Comparison of ENCODE assay signal across 19 cellular contexts in genomic region chr15:60875681-60876080, GRCh38.
DNase-seq lines count a peak whose midpoint lies in the region; ATAC-seq, FAIRE-seq and TF ChIP-seq lines count a peak whose summit lies in the region.
"Had no signal": no experiment of that assay in that cellular context is flagged by ENCODE, and none has a peak within 500 bp of the region (broad histone marks: within the 10 kb centered on the region; RNA-seq: fewer than 3 reads in every experiment).

No MANE protein-coding gene starts in this region.

- H3K56ac ChIP-seq in mesendoderm (ENCODE audit: low read length) = no peak overlapping the region

- H3K4me1 ChIP-seq in NT2/D1 (ENCODE audit: insufficient read depth, insufficient read length) (no peaks in the 10 kb centered on the region), endodermal cell (ENCODE audit: control insufficient read depth, insufficient read depth, low read length) (peaks cover 2% of the 10 kb centered on the region), mesendoderm (ENCODE audit: control insufficient read depth, low read depth, low read length) (no peaks in the 10 kb centered on the region), HepG2 (ENCODE audit: insufficient read depth, low read length) (no peaks in the 10 kb centered on the region)
- H3K4me1 ChIP-seq: A549, Caco-2 had no signal

- no peak overlapping the region for H3K9ac ChIP-seq in NT2/D1 (ENCODE audit: insufficient read length, low read depth)
- no peak overlapping the region for H3K9ac ChIP-seq in endodermal cell (ENCODE audit: extremely low read depth, low read length, poor library complexity, severe bottlenecking)
- H3K9ac ChIP-seq in mesendoderm (ENCODE audit: low read length) = no peak overlapping the region
- H3K9ac ChIP-seq in HepG2 (ENCODE audit: insufficient read depth, low read depth, low read length) = no peak overlapping the region

- BruUV-seq in HepG2 (replicated peaks; lab: Mats Ljungman, UMichigan) = no TSS peak

- DNase-seq in ELF-1 (ENCODE audit: low read depth, low spot score) (peak; percentile 27), NT2/D1 (ENCODE audit: low read depth, low spot score) (peak; percentile 35), endodermal cell (no peak), mesendoderm (no peak), HepG2 (ENCODE audit: low spot score) (no peak), nephron progenitor cell (no peak), DMS53 treated with DMSO at 0.1 percent for 48 hours (lab: John Stamatoyannopoulos, UW; ENCODE audit: unreplicated experiment) (no peak)
- DNase-seq: AML-193; Caco-2; CD4-positive, alpha-beta T cell; DMS153; DMS79 treated with DMSO at 0.1 percent for 48 hours had no signal

- no peaks in the 10 kb centered on the region for H4K20me1 ChIP-seq in HepG2 (ENCODE audit: insufficient read depth, low read length)

- H3K79me2 ChIP-seq in mesendoderm (ENCODE audit: control insufficient read depth, insufficient read depth, low read length) (no peaks in the 10 kb centered on the region), HepG2 (ENCODE audit: insufficient read depth, low read length) (no peaks in the 10 kb centered on the region)

- POLR2A ChIA-PET in HepG2 (lab: Yijun Ruan, JAX) = no interaction called here

- no peaks in the 10 kb centered on the region for H3K36me3 ChIP-seq in NT2/D1 (ENCODE audit: insufficient read depth, insufficient read length, low read length)
- H3K36me3 ChIP-seq in endodermal cell (ENCODE audit: control insufficient read depth, insufficient read depth, low read length) = no peaks in the 10 kb centered on the region
- no peaks in the 10 kb centered on the region for H3K36me3 ChIP-seq in mesendoderm (ENCODE audit: control insufficient read depth, insufficient read depth, low read length)
- no peaks in the 10 kb centered on the region for H3K36me3 ChIP-seq in HepG2 (replicated peaks in 1 of 2; ENCODE audit: control insufficient read depth in 1 of 2, insufficient read depth in 2 of 2, low read length in 2 of 2)

- H2BK5ac ChIP-seq in mesendoderm (ENCODE audit: low read length) = no peak overlapping the region

- H2AK5ac ChIP-seq in mesendoderm (ENCODE audit: low read length) = no peak overlapping the region

- no peak overlapping the region for H2BK15ac ChIP-seq in mesendoderm (replicated peaks; ENCODE audit: low read depth)

- TF ChIP-seq RAD21 in HepG2 (CRISPR knock-in tag; IDR thresholded peaks at IDR 0.05) = no peak

- H3K36me3 Mint-ChIP-seq in endodermal cell (ENCODE audit: low read depth) (no peaks in the 10 kb centered on the region), nephron progenitor cell (ENCODE audit: low read depth) (no peaks in the 10 kb centered on the region)

- H3K4me1 Mint-ChIP-seq in endodermal cell (peaks cover 23% of the 10 kb centered on the region), nephron progenitor cell (peaks cover 16% of the 10 kb centered on the region)

- intact Hi-C loops in HepG2 (cut with micrococcal nuclease; ENCODE audit: unreplicated experiment) = no loop called here

- no peak for TF ChIP-seq CTCF in endodermal cell (conservative IDR thresholded peaks at IDR 0.05)
- no peak for TF ChIP-seq CTCF in HepG2 (CRISPR knock-in tag; IDR thresholded peaks at IDR 0.05)
- TF ChIP-seq CTCF in nephron progenitor cell (IDR thresholded peaks at IDR 0.05) = no peak

- no peak overlapping the region for H3K27ac ChIP-seq in endodermal cell (ENCODE audit: low read depth, low read length)
- no peak overlapping the region for H3K27ac ChIP-seq in mesendoderm (ENCODE audit: low read depth, low read length)
- H3K27ac ChIP-seq in HepG2 (ENCODE audit: extremely low read length, insufficient read depth, low read length) = no peak overlapping the region
- H3K27ac ChIP-seq: 22Rv1, A549, C4-2B had no signal

- H3K79me1 ChIP-seq in mesendoderm (ENCODE audit: low read length) = no peaks in the 10 kb centered on the region

- H3K27ac Mint-ChIP-seq in endodermal cell (peak overlapping the region; percentile 58), nephron progenitor cell (no peak overlapping the region)
- H3K27ac Mint-ChIP-seq: CD4-positive, alpha-beta T cell had no signal

- H3K4me2 ChIP-seq in mesendoderm (ENCODE audit: low read length) (no peak overlapping the region), HepG2 (ENCODE audit: low read depth, low read length) (no peak overlapping the region)
- H3K4me2 ChIP-seq: A549 had no signal

- WGBS in endodermal cell (ENCODE audit: insufficient coverage in 1 of 2, insufficient read length in 1 of 2), 2 experiments = 59 to 60% methylated on average over 4 of the region's 4 CpGs
- WGBS in mesendoderm (ENCODE audit: extremely low coverage, insufficient coverage, low lambda C conversion rate) = no CpG with 5 or more reads among the region's 4 CpGs
- 42% methylated on average over 3 of the region's 4 CpGs for WGBS in HepG2 (ENCODE audit: low lambda C conversion rate)

- TF ChIP-seq EP300 in HepG2 (IDR thresholded peaks at IDR 0.05; ENCODE audit: low read depth in 2 of 2, low read length in 2 of 2) = no peak
- TF ChIP-seq EP300 in HepG2 (CRISPR knock-in tag; IDR thresholded peaks at IDR 0.05; ENCODE audit: borderline replicate concordance) = no peak

- H3K4ac ChIP-seq in mesendoderm (ENCODE audit: low read depth, low read length) = peak overlapping the region; percentile 16

- FAIRE-seq in HepG2 (lab: Jason Lieb, UNC) = no peak
- FAIRE-seq: A549, GM12878, H54, HTR-8/SVneo had no signal

- H3K9me3 Mint-ChIP-seq in endodermal cell = no peaks in the 10 kb centered on the region
- no peaks in the 10 kb centered on the region for H3K9me3 Mint-ChIP-seq in nephron progenitor cell
- H3K9me3 Mint-ChIP-seq: CD4-positive, alpha-beta T cell had no signal

- no peak overlapping the region for H3K18ac ChIP-seq in mesendoderm (ENCODE audit: low read length)

- no peak overlapping the region for H3K23ac ChIP-seq in mesendoderm (ENCODE audit: low read length)

- no peak overlapping the region for H2AFZ ChIP-seq in HepG2 (ENCODE audit: low read length)

- H2BK120ac ChIP-seq in mesendoderm (ENCODE audit: low read depth, low read length) = no peak overlapping the region

- TF ChIP-seq POLR2A in HepG2 (IDR thresholded peaks at IDR 0.05; ENCODE audit: insufficient read depth in 1 of 2, low read depth in 2 of 2, low read length in 2 of 2) = no peak

- no peak overlapping the region for H4K5ac ChIP-seq in mesendoderm (ENCODE audit: low read length)

- H3K4me3 Mint-ChIP-seq in endodermal cell (no peak overlapping the region), nephron progenitor cell (no peak overlapping the region)
- H3K4me3 Mint-ChIP-seq: CD4-positive, alpha-beta T cell had no signal

- no peak overlapping the region for H3K4me3 ChIP-seq in NT2/D1 (ENCODE audit: insufficient read length, low read depth)
- H3K4me3 ChIP-seq in endodermal cell (ENCODE audit: low read length) = no peak overlapping the region
- no peak overlapping the region for H3K4me3 ChIP-seq in mesendoderm (ENCODE audit: low read length)
- no peak overlapping the region for H3K4me3 ChIP-seq in HepG2 (replicated peaks in 1 of 3; ENCODE audit: insufficient read depth in 1 of 3, low read depth in 2 of 3, low read length in 3 of 3)
- H3K4me3 ChIP-seq: A549, GM12878 had no signal

- H3K9me3 ChIP-seq in NT2/D1 (ENCODE audit: insufficient read depth, low read length) (no peaks in the 10 kb centered on the region; the same call in 1 of the 2 replicates), endodermal cell (ENCODE audit: control insufficient read depth, low read length) (no peaks in the 10 kb centered on the region), HepG2 (ENCODE audit: low read length) (no peaks in the 10 kb centered on the region)
- H3K9me3 ChIP-seq: A549, Caco-2 had no signal

- in situ Hi-C loops in HepG2 (cut with HindIII; ENCODE audit: extremely low pct_ligation_motif_present, low pct_unique_long_range_greater_than_20kb) = no loop called here

- ATAC-seq in HepG2 = no peak
- ATAC-seq: A549, GM12878, HCT116 had no signal

- H3K27me3 Mint-ChIP-seq in endodermal cell (ENCODE audit: insufficient read depth) (peaks cover 6% of the 10 kb centered on the region), nephron progenitor cell (ENCODE audit: low read depth, poor library complexity) (peaks cover 4% of the 10 kb centered on the region)
- H3K27me3 Mint-ChIP-seq: CD4-positive, alpha-beta T cell had no signal

- H4K8ac ChIP-seq in mesendoderm (ENCODE audit: low read depth, low read length) = no peak overlapping the region

- no peaks in the 10 kb centered on the region for H3K27me3 ChIP-seq in NT2/D1 (ENCODE audit: insufficient read depth, insufficient read length)
- no peaks in the 10 kb centered on the region for H3K27me3 ChIP-seq in endodermal cell (ENCODE audit: control insufficient read depth, insufficient read depth, low read length, poor library complexity, severe bottlenecking)
- no peaks in the 10 kb centered on the region for H3K27me3 ChIP-seq in mesendoderm (ENCODE audit: insufficient read depth, low read length, poor library complexity)
- H3K27me3 ChIP-seq in HepG2 (ENCODE audit: control insufficient read depth in 1 of 2, insufficient read depth in 2 of 2, low read length in 2 of 2) = no peaks in the 10 kb centered on the region

- CTCF ChIA-PET in HepG2 (lab: Yijun Ruan, JAX; ENCODE audit: low intra/inter-chr PET ratio, low total read pairs) = no interaction called here

TF ChIP-seq in HepG2, 621 proteins besides CTCF, POLR2A, EP300 and RAD21 (continues in another document):
- TF ChIP-seq ZNF451 (CRISPR knock-in tag; IDR thresholded peaks at IDR 0.05) = no peak
- no peak for TF ChIP-seq SSRP1 (CRISPR knock-in tag; IDR thresholded peaks at IDR 0.05)
- TF ChIP-seq PREB (CRISPR knock-in tag; IDR thresholded peaks at IDR 0.05) = no peak
- no peak for TF ChIP-seq HMGXB4 (CRISPR knock-in tag; IDR thresholded peaks at IDR 0.05; ENCODE audit: borderline replicate concordance in 1 of 2, low read depth in 1 of 2)

Comparison
In these comparisons a context has a peak if more than half of its experiments do, and no peak if none do; other contexts are left out.
1. DNase-seq: peak in ELF-1 (single experiment) and NT2/D1 (single experiment); none in endodermal cell (single experiment), mesendoderm (single experiment), HepG2 (single experiment), nephron progenitor cell (single experiment) and DMS53 treated with DMSO at 0.1 percent for 48 hours (single experiment).